3 cellular contexts compared by ENCODE assay signal in genomic region chr3:146800484-146800883, GRCh38.
TF ChIP-seq lines count a peak whose summit lies in the region.

No MANE protein-coding gene starts in this region.

TF ChIP-seq in HepG2, 621 proteins besides CTCF, POLR2A, EP300 and RAD21 (continued from another document and continues in another):
- no peak for TF ChIP-seq HMGXB3 (CRISPR knock-in tag; IDR thresholded peaks at IDR 0.05; ENCODE audit: borderline replicate concordance)

TF ChIP-seq in GM12878, 131 proteins besides CTCF, POLR2A, EP300 and RAD21:
- peak; percentile 80 for TF ChIP-seq ZBTB40 (IDR thresholded peaks at IDR 0.05; ENCODE audit: borderline replicate concordance)
- TF ChIP-seq NFIC (IDR thresholded peaks at IDR 0.05; ENCODE audit: low read depth, low read length), result no peak
TF ChIP-seq in GM12878: peak in this region for 1.

TF ChIP-seq in WTC11, 78 proteins besides CTCF, POLR2A, EP300 and RAD21 (continued from another document):
- TF ChIP-seq ERG (CRISPR knock-in tag; IDR thresholded peaks at IDR 0.05), result no peak
- no peak for TF ChIP-seq HMGA2 (CRISPR knock-in tag; IDR thresholded peaks at IDR 0.05)
- TF ChIP-seq FOXP4 (CRISPR knock-in tag; IDR thresholded peaks at IDR 0.05), result no peak
- no peak for TF ChIP-seq CREB1 (CRISPR knock-in tag; IDR thresholded peaks at IDR 0.05)
- no peak for TF ChIP-seq ZSCAN18 (CRISPR knock-in tag; IDR thresholded peaks at IDR 0.05)
- TF ChIP-seq NR1H2 (CRISPR knock-in tag; IDR thresholded peaks at IDR 0.05), result no peak
- no peak for TF ChIP-seq ZNF263 (CRISPR knock-in tag; IDR thresholded peaks at IDR 0.05; ENCODE audit: low read depth)
- TF ChIP-seq GRHL2 (CRISPR knock-in tag; IDR thresholded peaks at IDR 0.05; ENCODE audit: insufficient replicate concordance, severe bottlenecking), result no peak
TF ChIP-seq in WTC11: peak in this region for 0.
